Comparison of ENCODE assay signal across 8 cellular contexts in the genomic region with DNA sequence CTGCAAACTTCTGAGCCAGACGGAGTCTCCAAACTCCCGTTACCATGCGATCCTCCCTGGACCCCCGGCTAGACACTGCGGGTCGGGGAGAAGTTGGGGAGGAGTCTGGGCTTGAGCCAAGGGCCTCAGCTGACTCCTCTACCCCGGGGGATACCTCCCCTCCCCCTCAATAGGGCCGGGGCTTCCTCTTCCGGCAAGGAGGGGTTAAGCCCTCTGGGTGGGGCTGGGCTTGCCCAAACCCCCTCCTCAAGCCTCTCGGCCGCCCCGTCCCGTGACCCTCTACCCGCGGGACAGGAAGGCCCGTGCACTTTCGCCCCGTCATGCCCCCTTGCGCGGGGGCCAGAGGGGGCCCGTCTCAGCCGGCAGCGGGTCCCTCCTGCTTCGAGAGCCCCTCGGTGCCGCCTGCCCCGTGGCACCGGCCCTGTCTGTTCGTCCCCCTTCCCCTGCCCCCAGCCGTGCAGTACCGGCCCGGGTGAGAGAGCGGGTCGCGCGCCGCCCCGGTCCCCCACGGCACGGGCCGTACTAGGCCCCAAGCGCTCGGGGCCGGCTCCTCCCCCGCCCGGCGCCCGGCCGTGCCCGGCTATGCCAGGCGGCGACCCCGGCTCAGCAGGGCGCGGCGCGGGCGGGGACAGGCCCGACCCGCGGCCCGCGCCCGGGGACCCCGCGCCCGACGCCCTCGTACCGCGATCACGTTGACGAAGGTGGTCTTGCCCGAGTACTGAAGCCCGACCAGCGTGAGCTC. TPM values are rescaled to one million over a fixed set of nuclear protein-coding genes. Genes with fewer than 3 reads are reported as not detected.
DNase-seq lines count a peak whose midpoint lies in the region; ATAC-seq and TF ChIP-seq lines count a peak whose summit lies in the region.

No MANE protein-coding gene starts in this region.

- no peaks in the 10 kb centered on the region for H3K27me3 Mint-ChIP-seq in activated T-cell treated with anti-CD3 and anti-CD28 coated beads, Interleukin-2, amount 50 U/mL, for 24 hours
- no peaks in the 10 kb centered on the region for H3K27me3 Mint-ChIP-seq in osteocyte (ENCODE audit: unreplicated experiment)

- peaks cover 53% of the 10 kb centered on the region for H3K4me1 Mint-ChIP-seq in activated T-cell treated with anti-CD3 and anti-CD28 coated beads, Interleukin-2, amount 50 U/mL, for 24 hours (ENCODE audit: low read depth)
- H3K4me1 Mint-ChIP-seq in osteocyte (ENCODE audit: unreplicated experiment), result peaks cover 24% of the 10 kb centered on the region

- no peak for TF ChIP-seq EP300 in Ishikawa (IDR thresholded peaks at IDR 0.05; ENCODE audit: borderline replicate concordance)

- TF ChIP-seq RAD21 in Ishikawa (IDR thresholded peaks at IDR 0.05; ENCODE audit: low read depth), result no peak

- H3K36me3 Mint-ChIP-seq in activated T-cell treated with anti-CD3 and anti-CD28 coated beads, Interleukin-2, amount 50 U/mL, for 24 hours (ENCODE audit: low read depth), result peaks cover 52% of the 10 kb centered on the region
- peaks cover 1% of the 10 kb centered on the region for H3K36me3 Mint-ChIP-seq in osteocyte (ENCODE audit: unreplicated experiment)

- H3K9me3 Mint-ChIP-seq in activated T-cell treated with anti-CD3 and anti-CD28 coated beads, Interleukin-2, amount 50 U/mL, for 24 hours, result no peaks in the 10 kb centered on the region
- no peaks in the 10 kb centered on the region for H3K9me3 Mint-ChIP-seq in osteocyte (ENCODE audit: unreplicated experiment)

- peak overlapping the region; percentile 93 for H3K27ac Mint-ChIP-seq in activated T-cell treated with anti-CD3 and anti-CD28 coated beads, Interleukin-2, amount 50 U/mL, for 24 hours
- peak overlapping the region; percentile 84 for H3K27ac Mint-ChIP-seq in osteocyte (ENCODE audit: unreplicated experiment)

- peak; percentile 78 for DNase-seq in GM03348 (ENCODE audit: low spot score)
- peak; percentile 69 for DNase-seq in activated T-cell treated with anti-CD3 and anti-CD28 coated beads, Interleukin-2, amount 50 U/mL, for 24 hours
- DNase-seq in germinal center (ENCODE audit: low spot score), result peak; percentile 67
- DNase-seq in osteocyte (ENCODE audit: extremely low spot score, unreplicated experiment), result no peak
- DNase-seq in NK-92 treated with Interleukin-12 subunit alpha and Interleukin-12 subunit beta, amount 100 ng/mL, for 24 hours (lab: John Stamatoyannopoulos, UW), result no peak
- no peak for DNase-seq in DMS79 treated with DMSO at 0.1 percent for 48 hours (lab: John Stamatoyannopoulos, UW)

- ATAC-seq in GM21423 (IDR thresholded peaks at IDR 0.05; ENCODE audit: unreplicated experiment), result peak; percentile 41

- no peak for TF ChIP-seq CTCF in osteocyte (IDR thresholded peaks at IDR 0.05)

- H3K4me3 Mint-ChIP-seq in activated T-cell treated with anti-CD3 and anti-CD28 coated beads, Interleukin-2, amount 50 U/mL, for 24 hours, result peak overlapping the region; percentile 90
- peak overlapping the region; percentile 84 for H3K4me3 Mint-ChIP-seq in osteocyte (ENCODE audit: unreplicated experiment)

TF ChIP-seq in Ishikawa, 13 proteins besides CTCF, POLR2A, EP300 and RAD21:
- TF ChIP-seq ZBTB7A (IDR thresholded peaks at IDR 0.05; ENCODE audit: low read depth), result peak; percentile 97
- TF ChIP-seq, protein P1, sequence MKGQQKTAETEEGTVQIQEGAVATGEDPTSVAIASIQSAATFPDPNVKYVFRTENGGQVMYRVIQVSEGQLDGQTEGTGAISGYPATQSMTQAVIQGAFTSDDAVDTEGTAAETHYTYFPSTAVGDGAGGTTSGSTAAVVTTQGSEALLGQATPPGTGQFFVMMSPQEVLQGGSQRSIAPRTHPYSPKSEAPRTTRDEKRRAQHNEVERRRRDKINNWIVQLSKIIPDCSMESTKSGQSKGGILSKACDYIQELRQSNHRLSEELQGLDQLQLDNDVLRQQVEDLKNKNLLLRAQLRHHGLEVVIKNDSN (IDR thresholded peaks at IDR 0.05), result 0 out of 2 replicates have a peak, but pooled peaks have one; percentile 7
- 0 out of 2 replicates have a peak, but pooled peaks have one; percentile 44 for TF ChIP-seq TAF1 (IDR thresholded peaks at IDR 0.05; ENCODE audit: low read depth)
- TF ChIP-seq YY1 (IDR thresholded peaks at IDR 0.05; ENCODE audit: low read depth), result no peak
- no peak for TF ChIP-seq EGR1 (IDR thresholded peaks at IDR 0.05)
- TF ChIP-seq CEBPB (IDR thresholded peaks at IDR 0.05), result no peak
TF ChIP-seq in Ishikawa: peak in this region for 3.

RNA-seq across cellular contexts. Expression of a gene that starts 0.6 kb away (rescaled TPM):
- 75.8 and 86.4 TPM in 2 replicates for total RNA-seq in osteocyte

RNA-seq across cellular contexts. Expression of a gene that starts 16.5 kb away (rescaled TPM):
- not detected in 2 replicates for total RNA-seq in osteocyte

RNA-seq across cellular contexts. Expression of a gene that starts 21.2 kb away (rescaled TPM):
- total RNA-seq in osteocyte, result not detected in 2 replicates

RNA-seq across cellular contexts. Expression of a gene that starts 49.7 kb away (rescaled TPM):
- 9.4 and 9.9 TPM in 2 replicates for total RNA-seq in osteocyte

Comparison
In these comparisons a context has a peak if more than half of its experiments do, and no peak if none do; other contexts are left out.
1. DNase-seq: peak in GM03348 (single experiment), activated T-cell treated with anti-CD3 and anti-CD28 coated beads, Interleukin-2, amount 50 U/mL, for 24 hours (single experiment) and germinal center (single experiment); none in osteocyte (single experiment), NK-92 treated with Interleukin-12 subunit alpha and Interleukin-12 subunit beta, amount 100 ng/mL, for 24 hours (single experiment) and DMS79 treated with DMSO at 0.1 percent for 48 hours (single experiment).